In the genomic region with DNA sequence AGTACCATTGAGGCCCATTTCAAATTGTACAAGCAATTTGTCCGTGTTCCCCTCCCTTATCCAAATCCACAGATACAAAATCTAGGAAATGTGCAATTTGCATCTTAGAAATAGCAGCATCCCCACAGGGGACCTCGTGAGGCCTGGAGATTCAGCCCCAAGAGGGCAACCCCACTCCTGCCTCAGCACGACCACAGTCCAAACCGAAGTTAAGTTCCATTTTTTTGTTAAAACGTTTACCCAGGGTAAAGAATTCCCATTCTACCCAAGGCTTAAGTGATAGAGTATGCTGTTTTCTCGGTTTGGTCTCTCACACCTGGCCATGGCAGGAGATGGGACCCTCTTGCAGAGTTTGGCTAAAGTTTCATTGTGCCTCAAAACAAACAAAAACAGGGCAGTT, we compare ENCODE assay signal across 12 cellular contexts. TPM values are rescaled to one million over a fixed set of nuclear protein-coding genes. Genes with fewer than 3 reads are reported as not detected.
DNase-seq lines count a peak whose midpoint lies in the region; ATAC-seq, FAIRE-seq and TF ChIP-seq lines count a peak whose summit lies in the region.
"Had no signal": no experiment of that assay in that cellular context is flagged by ENCODE, and none has a peak within 500 bp of the region (broad histone marks: within the 10 kb centered on the region; RNA-seq: fewer than 3 reads in every experiment).

No MANE protein-coding gene starts in this region.

- ATAC-seq in psoas muscle, result no peak
- ATAC-seq: HCT116 had no signal

- no peaks in the 10 kb centered on the region for H3K27me3 ChIP-seq in CD4-positive, alpha-beta memory T cell (ENCODE audit: insufficient read depth, low read length)
- no peaks in the 10 kb centered on the region for H3K27me3 ChIP-seq in psoas muscle (ENCODE audit: insufficient read depth in 3 of 3, low read length in 2 of 3)

- H3K4me3 ChIP-seq in CD4-positive, alpha-beta memory T cell (ENCODE audit: low read length in 2 of 2), result no peak overlapping the region
- H3K4me3 ChIP-seq in psoas muscle, result no peak overlapping the region

- H3K9me3 Mint-ChIP-seq in CD4-positive, alpha-beta memory T cell, result no peaks in the 10 kb centered on the region

- TF ChIP-seq CTCF in RWPE1 (conservative IDR thresholded peaks at IDR 0.05; ENCODE audit: low read depth) (no peak), psoas muscle (IDR thresholded peaks at IDR 0.05) (no peak)

- no peak for FAIRE-seq in urothelium cell line (lab: Jason Lieb, UNC)
- FAIRE-seq: GM19239 had no signal

- POLR2A ChIA-PET in CD4-positive, alpha-beta memory T cell (lab: Charles Lee; ENCODE audit: partially characterized antibody), result no interaction called here
- POLR2A ChIA-PET in RWPE1 (lab: Yijun Ruan, JAX; ENCODE audit: low non-redundant PET), result no interaction called here

- CTCF ChIA-PET in CD4-positive, alpha-beta memory T cell (lab: Charles Lee; ENCODE audit: partially characterized antibody), result no interaction called here
- CTCF ChIA-PET in RWPE1 (lab: Yijun Ruan, JAX), result no interaction called here

- H3K27ac ChIP-seq in CD4-positive, alpha-beta memory T cell (ENCODE audit: low read depth, low read length), result no peak overlapping the region
- peak overlapping the region; percentile 85 for H3K27ac ChIP-seq in RWPE1
- peak overlapping the region; percentile 70 for H3K27ac ChIP-seq in epithelial cell of prostate
- H3K27ac ChIP-seq in psoas muscle, result peak overlapping the region; percentile 71

- H3K36me3 ChIP-seq in CD4-positive, alpha-beta memory T cell (ENCODE audit: insufficient read depth, low read length), result peaks cover 28% of the 10 kb centered on the region
- peaks cover 0 to 41% of the 10 kb centered on the region in 2 donors for H3K36me3 ChIP-seq in psoas muscle (ENCODE audit: insufficient read depth in 1 of 2, low read depth in 1 of 2)

- H3K36me3 Mint-ChIP-seq in CD4-positive, alpha-beta memory T cell, result peaks cover 9 to 40% of the 10 kb centered on the region in 2 donors

- H3K27ac Mint-ChIP-seq in CD4-positive, alpha-beta memory T cell, result peak overlapping the region in 4 of 7 donors; percentile 1 to 62 (median 38)

- H3K9me3 ChIP-seq in CD4-positive, alpha-beta memory T cell (ENCODE audit: control insufficient read depth in 1 of 2, low read length in 2 of 2), result no peaks in the 10 kb centered on the region
- H3K9me3 ChIP-seq in psoas muscle, result no peaks in the 10 kb centered on the region

- H3K27me3 Mint-ChIP-seq in CD4-positive, alpha-beta memory T cell, result no peaks in the 10 kb centered on the region

- no peak for DNase-seq in CD4-positive, alpha-beta memory T cell
- DNase-seq in RWPE1 (ENCODE audit: low spot score) (no peak), epithelial cell of prostate (ENCODE audit: low read depth, low spot score) (no peak), psoas muscle (no peak), urothelium cell line (ENCODE audit: low spot score) (no peak), NCI-H1105 (lab: John Stamatoyannopoulos, UW) (no peak), SW480 (ENCODE audit: low spot score) (no peak)
- DNase-seq in activated effector memory CD4-positive, alpha-beta T cell treated with anti-CD3 and anti-CD28 coated beads, Interleukin-2, amount 50 U/mL, for 16 hours, result no peak
- DNase-seq: cortex of kidney, Karpas-422 had no signal

- 53 to 66% (median 56%) methylated on average over 6 of the region's 6 CpGs for WGBS in psoas muscle, 3 donors

- intact Hi-C loops in CD4-positive, alpha-beta memory T cell (cut with micrococcal nuclease), result no loop called here
- intact Hi-C loops in psoas muscle (cut with DNase I), result no loop called here

- H3K4me3 Mint-ChIP-seq in CD4-positive, alpha-beta memory T cell, result no peak overlapping the region

- no peaks in the 10 kb centered on the region for H3K4me1 ChIP-seq in CD4-positive, alpha-beta memory T cell (ENCODE audit: insufficient read depth, low read length)
- peaks cover 58% of the 10 kb centered on the region for H3K4me1 ChIP-seq in psoas muscle

- peaks cover 2 to 19% (median 11%) of the 10 kb centered on the region in 4 donors for H3K4me1 Mint-ChIP-seq in CD4-positive, alpha-beta memory T cell

RNA-seq across cellular contexts. Expression of gene PLCG1, which starts 41.2 kb away (rescaled TPM):
- total RNA-seq in CD4-positive, alpha-beta memory T cell, result 100 to 1,000 TPM; 319 to 320 TPM
- 10 to 100 TPM; 22.8 to 68.7 TPM for polyA plus RNA-seq in CD4-positive, alpha-beta memory T cell
- total RNA-seq in psoas muscle, result 10 to 100 TPM; 21.7 to 43.1 (median 28.0) TPM
- polyA plus RNA-seq in psoas muscle, result 10 to 100 TPM; 16.0 to 26.0 (median 19.7) TPM

Comparison
In these comparisons a context has a peak if more than half of its experiments do, and no peak if none do; other contexts are left out.
1. RNA of gene PLCG1, which starts 41.2 kb away (total RNA-seq): 319 to 320 TPM in CD4-positive, alpha-beta memory T cell; 21.7 to 43.1 TPM in psoas muscle; every median in the first group is over 4 times any median in the second.